Comparison of ENCODE assay signal across 8 cellular contexts in genomic region chr11:19711911-19712280, GRCh38. TPM values are rescaled to one million over a fixed set of nuclear protein-coding genes. Genes with fewer than 3 reads are reported as not detected.
DNase-seq lines count a peak whose midpoint lies in the region; ATAC-seq and TF ChIP-seq lines count a peak whose summit lies in the region.

No MANE protein-coding gene starts in this region.

- peak overlapping the region; percentile 88 for H3K27ac Mint-ChIP-seq in activated T-cell treated with anti-CD3 and anti-CD28 coated beads, Interleukin-2, amount 50 U/mL, for 72 hours

- ATAC-seq in HG03066 (IDR thresholded peaks at IDR 0.05; ENCODE audit: low read depth, unreplicated experiment) (peak; percentile 6), left ventricle myocardium superior (peak; percentile 22), sciatic nerve (peak; percentile 29), HG03571 (IDR thresholded peaks at IDR 0.05; ENCODE audit: unreplicated experiment) (no peak)
- ATAC-seq in activated T-cell treated with anti-CD3 and anti-CD28 coated beads, Interleukin-2, amount 50 U/mL, for 72 hours (replicated peaks in 1 of 2), result peak; percentile 38 to 42

- H3K36me3 Mint-ChIP-seq in activated T-cell treated with anti-CD3 and anti-CD28 coated beads, Interleukin-2, amount 50 U/mL, for 72 hours (ENCODE audit: insufficient read depth in 2 of 2), result no peaks in the 10 kb centered on the region

- no peak for TF ChIP-seq CTCF in GM12865 (IDR thresholded peaks at IDR 0.05; ENCODE audit: insufficient read depth, low read depth, low read length, missing control alignments)

- H3K9me3 Mint-ChIP-seq in activated T-cell treated with anti-CD3 and anti-CD28 coated beads, Interleukin-2, amount 50 U/mL, for 72 hours, result no peaks in the 10 kb centered on the region

- H3K4me3 ChIP-seq in GM12865 (ENCODE audit: low read depth, low read length), result peak overlapping the region; percentile 66

- H3K27me3 Mint-ChIP-seq in activated T-cell treated with anti-CD3 and anti-CD28 coated beads, Interleukin-2, amount 50 U/mL, for 72 hours (ENCODE audit: low read depth), result peaks cover 48% of the 10 kb centered on the region

- peaks cover 19% of the 10 kb centered on the region for H3K4me1 Mint-ChIP-seq in activated T-cell treated with anti-CD3 and anti-CD28 coated beads, Interleukin-2, amount 50 U/mL, for 72 hours (ENCODE audit: low read depth)

- intact Hi-C loops in left ventricle myocardium superior (cut with micrococcal nuclease), result no loop called here
- intact Hi-C loops in sciatic nerve (cut with DNase I), result no loop called here

- DNase-seq in GM12865 (ENCODE audit: low read depth) (peak; percentile 45), left ventricle myocardium superior (no peak), sciatic nerve (ENCODE audit: low spot score) (no peak), middle frontal gyrus (ENCODE audit: extremely low spot score, low spot score) (no peak), GOT3 (lab: John Stamatoyannopoulos, UW) (no peak)
- peak; percentile 51 to 54 for DNase-seq in activated T-cell treated with anti-CD3 and anti-CD28 coated beads, Interleukin-2, amount 50 U/mL, for 72 hours

- peak overlapping the region; percentile 91 to 99 for H3K4me3 Mint-ChIP-seq in activated T-cell treated with anti-CD3 and anti-CD28 coated beads, Interleukin-2, amount 50 U/mL, for 72 hours

RNA-seq across cellular contexts. Expression of gene NAV2, which starts 0.7 kb away (rescaled TPM):
- total RNA-seq in activated T-cell treated with anti-CD3 and anti-CD28 coated beads, Interleukin-2, amount 50 U/mL, for 72 hours, result 1 to 10 TPM; 1.8 to 2.0 TPM
- total RNA-seq in left ventricle myocardium superior (8.8 TPM), sciatic nerve (33.2 TPM)

Comparison
In these comparisons a context has a peak if more than half of its experiments do, and no peak if none do; other contexts are left out.
1. DNase-seq: peak in GM12865 (single experiment) and activated T-cell treated with anti-CD3 and anti-CD28 coated beads, Interleukin-2, amount 50 U/mL, for 72 hours (2 of 2); none in left ventricle myocardium superior (single experiment), sciatic nerve (single experiment), middle frontal gyrus (single experiment) and GOT3 (single experiment).